ENCODE assay signal across 8 cellular contexts in the genomic region with DNA sequence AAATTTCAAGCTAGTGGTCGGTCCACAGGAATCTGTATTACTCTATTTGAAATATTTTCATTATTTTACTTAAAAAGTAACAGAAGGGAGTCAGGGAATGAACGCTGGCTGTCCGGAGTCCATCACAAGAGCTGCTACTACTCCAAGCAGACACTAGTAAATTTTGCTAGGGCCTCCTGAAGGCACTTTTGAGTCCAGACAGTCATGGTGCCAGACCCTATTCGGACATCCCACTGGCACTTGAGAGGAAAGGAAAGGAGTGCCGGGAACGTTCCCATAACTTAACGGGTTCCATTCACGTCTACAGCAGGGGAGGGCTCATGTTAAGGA.
DNase-seq lines count a peak whose midpoint lies in the region; ATAC-seq, FAIRE-seq and TF ChIP-seq lines count a peak whose summit lies in the region.

No MANE protein-coding gene starts in this region.

- H3K4me3 ChIP-seq in AG04449 (ENCODE audit: low read depth, low read length): peak overlapping the region; percentile 93
- peak overlapping the region; percentile 72 for H3K4me3 ChIP-seq in WERI-Rb-1 (ENCODE audit: low read depth, low read length)
- peak overlapping the region; percentile 99; the same call in 1 of the 2 replicates for H3K4me3 ChIP-seq in iPS DF 6.9 (ENCODE audit: low read length)
- peak overlapping the region; percentile 94 for H3K4me3 ChIP-seq in stomach smooth muscle (ENCODE audit: low read length in 2 of 2)

- peak overlapping the region; percentile 78 for H3K27ac ChIP-seq in WERI-Rb-1
- no peak overlapping the region for H3K27ac ChIP-seq in iPS DF 6.9 (ENCODE audit: low read length)
- peak overlapping the region; percentile 97 for H3K27ac ChIP-seq in stomach smooth muscle (ENCODE audit: low read length)

- H3K9me3 ChIP-seq in WERI-Rb-1 (ENCODE audit: severe bottlenecking): no peaks in the 10 kb centered on the region
- H3K9me3 ChIP-seq in iPS DF 6.9 (ENCODE audit: control insufficient read depth, insufficient read depth, low read length): no peaks in the 10 kb centered on the region
- no peaks in the 10 kb centered on the region for H3K9me3 ChIP-seq in stomach smooth muscle (ENCODE audit: control insufficient read depth in 2 of 2, low read length in 2 of 2)

- CTCF ChIA-PET in AG04449 (lab: Yijun Ruan, JAX): interaction anchor here (1.4 to 6.8 kb wide), 3 partner anchors 12 to 104 kb away, joined by 3 to 92 read pairs (median 65); no protein-coding TSS in a partner anchor

- H3K9ac ChIP-seq in stomach smooth muscle (ENCODE audit: low read length in 2 of 2): peak overlapping the region; percentile 97 to 98

- H3K27me3 ChIP-seq in WERI-Rb-1 (ENCODE audit: insufficient read depth, low read depth, severe bottlenecking) (no peaks in the 10 kb centered on the region), iPS DF 6.9 (ENCODE audit: control insufficient read depth, insufficient read depth, low read length) (no peaks in the 10 kb centered on the region), stomach smooth muscle (ENCODE audit: control insufficient read depth in 1 of 2, insufficient read depth in 2 of 2, low read length in 2 of 2) (no peaks in the 10 kb centered on the region)

- peaks cover 17% of the 10 kb centered on the region for H3K36me3 ChIP-seq in WERI-Rb-1
- H3K36me3 ChIP-seq in iPS DF 6.9 (ENCODE audit: control insufficient read depth, insufficient read depth, low read length): no peaks in the 10 kb centered on the region
- no peaks in the 10 kb centered on the region for H3K36me3 ChIP-seq in stomach smooth muscle (ENCODE audit: control insufficient read depth in 2 of 2, insufficient read depth in 2 of 2, low read length in 2 of 2)

- no peak for FAIRE-seq in RCC 7860 (lab: Jason Lieb, UNC)

- 0 out of 2 replicates have a peak, but pooled peaks cover 1% of the 10 kb centered on the region for H3K4me1 ChIP-seq in iPS DF 6.9 (ENCODE audit: control insufficient read depth, insufficient read depth, low read length)
- peaks cover 20% of the 10 kb centered on the region for H3K4me1 ChIP-seq in stomach smooth muscle (ENCODE audit: control insufficient read depth, insufficient read depth, low read length)

- DNase-seq in AG04449 (ENCODE audit: low read depth, low spot score): no peak
- no peak for DNase-seq in WERI-Rb-1
- DNase-seq in iPS DF 6.9 (ENCODE audit: low read depth, low spot score): peak; percentile 22
- no peak for DNase-seq in amniotic stem cell (lab: John Stamatoyannopoulos, UW)
- no peak for DNase-seq in RCC 7860 (ENCODE audit: low spot score)
- DNase-seq in NCI-H2227 (lab: John Stamatoyannopoulos, UW; ENCODE audit: unreplicated experiment): no peak

- ATAC-seq in GM21825 (IDR thresholded peaks at IDR 0.05; ENCODE audit: unreplicated experiment): peak; percentile 4

- no peak for TF ChIP-seq CTCF in AG04449 (IDR thresholded peaks at IDR 0.05; ENCODE audit: insufficient read depth, low read length, missing control alignments)
- TF ChIP-seq CTCF in WERI-Rb-1 (IDR thresholded peaks at IDR 0.05; ENCODE audit: low read depth, low read length): no peak

- POLR2A ChIA-PET in AG04449 (lab: Yijun Ruan, JAX): interaction anchor here (0.6 to 1.0 kb wide), 3 partner anchors 84 to 436 kb away, joined by 3 to 4 read pairs (median 3); a partner anchor contains a TSS

- no CpG with 5 or more reads among the region's 8 CpGs for WGBS in iPS DF 6.9 (ENCODE audit: insufficient coverage, insufficient read length)
